11 cellular contexts compared by ENCODE assay signal in the genomic region with DNA sequence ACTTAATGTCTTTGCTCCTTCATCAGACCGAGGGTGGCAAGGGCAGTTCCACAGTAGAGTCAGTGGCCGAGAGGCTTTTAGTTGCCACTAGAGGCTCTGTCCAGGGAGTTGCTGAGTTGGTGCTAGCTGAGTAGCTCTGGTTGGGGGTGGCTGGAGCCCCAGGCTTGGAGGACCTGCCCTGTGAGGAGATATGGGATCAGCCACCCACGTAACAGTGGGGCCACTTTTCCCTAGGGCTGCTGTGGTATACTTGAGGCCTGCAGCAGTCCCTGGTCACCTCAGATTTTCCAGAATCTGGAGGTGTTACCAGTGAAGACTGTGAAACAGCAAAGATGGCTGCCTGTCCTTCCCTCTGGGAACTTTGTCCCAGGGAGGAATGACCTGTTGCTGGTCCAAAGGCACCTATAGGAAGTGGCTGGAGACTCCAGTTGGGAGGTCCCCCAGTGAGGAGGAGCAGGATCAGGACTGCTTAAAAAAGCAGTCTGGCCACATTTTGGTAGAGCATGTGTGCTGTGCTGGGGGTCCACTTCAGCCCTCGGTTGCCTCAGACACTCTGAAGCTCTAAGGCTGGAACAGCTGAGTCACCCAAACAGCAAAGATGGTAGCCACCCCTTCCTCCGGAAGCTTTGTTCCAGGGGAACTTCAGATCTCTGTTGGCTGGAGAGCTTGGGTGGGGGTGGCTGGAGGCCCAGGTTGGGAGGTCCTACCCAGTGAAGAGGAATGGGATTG.
A peak's percentile ranks its signal among the peaks of the same experiment; 100 is the strongest.
DNase-seq lines count a peak whose midpoint lies in the region; ATAC-seq and TF ChIP-seq lines count a peak whose summit lies in the region.
"Had no signal": no experiment of that assay in that cellular context is flagged by ENCODE, and none has a peak within 500 bp of the region (broad histone marks: within the 10 kb centered on the region; RNA-seq: fewer than 3 reads in every experiment).

No MANE protein-coding gene starts in this region.

- H3K27ac Mint-ChIP-seq in activated B cell treated with CpG ODN at 0.5 μM for 24 hours (peak overlapping the region; percentile 41), natural killer cell (no peak overlapping the region)
- peak overlapping the region; percentile 73 for H3K27ac Mint-ChIP-seq in stimulated activated naive CD8-positive, alpha-beta T cell treated with anti-CD3 and anti-CD28 coated beads, Interleukin-15, Interleukin-2, amounts not matched to agents 100 ng/mL and 50 ng/mL, for 24 hours

- H3K27me3 Mint-ChIP-seq in activated B cell treated with CpG ODN at 0.5 μM for 24 hours: no peaks in the 10 kb centered on the region
- H3K27me3 Mint-ChIP-seq in stimulated activated naive CD8-positive, alpha-beta T cell treated with anti-CD3 and anti-CD28 coated beads, Interleukin-15, Interleukin-2, amounts not matched to agents 100 ng/mL and 50 ng/mL, for 24 hours: no peaks in the 10 kb centered on the region
- no peaks in the 10 kb centered on the region for H3K27me3 Mint-ChIP-seq in natural killer cell (ENCODE audit: low read depth in 2 of 2)

- no peak overlapping the region for H3K4me3 Mint-ChIP-seq in activated B cell treated with CpG ODN at 0.5 μM for 24 hours
- H3K4me3 Mint-ChIP-seq in stimulated activated naive CD8-positive, alpha-beta T cell treated with anti-CD3 and anti-CD28 coated beads, Interleukin-15, Interleukin-2, amounts not matched to agents 100 ng/mL and 50 ng/mL, for 24 hours: peak overlapping the region; percentile 14
- H3K4me3 Mint-ChIP-seq in natural killer cell: no peak overlapping the region

- CTCF ChIA-PET in activated B cell treated with CpG ODN at 0.5 μM for 24 hours (lab: Charles Lee): interaction anchor here (0.6 to 1.4 kb wide), 4 partner anchors 32 to 51 kb away, joined by 3 read pairs; no protein-coding TSS in a partner anchor

- H3K4me1 Mint-ChIP-seq in activated B cell treated with CpG ODN at 0.5 μM for 24 hours (peaks cover 90% of the 10 kb centered on the region), natural killer cell (peaks cover 24 to 42% of the 10 kb centered on the region in 2 donors)
- peaks cover 73% of the 10 kb centered on the region for H3K4me1 Mint-ChIP-seq in stimulated activated naive CD8-positive, alpha-beta T cell treated with anti-CD3 and anti-CD28 coated beads, Interleukin-15, Interleukin-2, amounts not matched to agents 100 ng/mL and 50 ng/mL, for 24 hours (ENCODE audit: low read depth)

- H3K9me3 Mint-ChIP-seq in activated B cell treated with CpG ODN at 0.5 μM for 24 hours: peaks cover 14% of the 10 kb centered on the region
- H3K9me3 Mint-ChIP-seq in stimulated activated naive CD8-positive, alpha-beta T cell treated with anti-CD3 and anti-CD28 coated beads, Interleukin-15, Interleukin-2, amounts not matched to agents 100 ng/mL and 50 ng/mL, for 24 hours: peaks cover 24% of the 10 kb centered on the region
- H3K9me3 Mint-ChIP-seq in natural killer cell: peaks cover 15 to 19% of the 10 kb centered on the region in 2 donors

- POLR2A ChIA-PET in activated B cell treated with CpG ODN at 0.5 μM for 24 hours (lab: Charles Lee): interaction anchor here (1.0 kb wide), 1 partner anchor 40 kb away, joined by 3 read pairs; no protein-coding TSS in a partner anchor

- ATAC-seq in activated B cell treated with CpG ODN at 0.5 μM for 24 hours (ENCODE audit: low read depth) (no peak), left ventricle myocardium superior (peak; percentile 24), natural killer cell (no peak)

- intact Hi-C loops in activated B cell treated with CpG ODN at 0.5 μM for 24 hours (cut with micrococcal nuclease) (no loop called here), left ventricle myocardium superior (cut with micrococcal nuclease) (no loop called here), natural killer cell (cut with micrococcal nuclease) (no loop called here)

- no peak for TF ChIP-seq CTCF in activated B cell treated with CpG ODN at 0.5 μM for 24 hours (IDR thresholded peaks at IDR 0.05)
- no peak for TF ChIP-seq CTCF in natural killer cell (IDR thresholded peaks at IDR 0.05)

- H3K36me3 Mint-ChIP-seq in activated B cell treated with CpG ODN at 0.5 μM for 24 hours (ENCODE audit: low read depth): peaks cover 19% of the 10 kb centered on the region
- peaks cover 41% of the 10 kb centered on the region for H3K36me3 Mint-ChIP-seq in stimulated activated naive CD8-positive, alpha-beta T cell treated with anti-CD3 and anti-CD28 coated beads, Interleukin-15, Interleukin-2, amounts not matched to agents 100 ng/mL and 50 ng/mL, for 24 hours (ENCODE audit: low read depth)
- H3K36me3 Mint-ChIP-seq in natural killer cell: peaks cover 31% of the 10 kb centered on the region

- DNase-seq in activated effector memory CD4-positive, alpha-beta T cell treated with anti-CD3 and anti-CD28 coated beads, Interleukin-2, amount 50 U/mL, for 16 hours: peak; percentile 60
- DNase-seq in activated effector memory CD4-positive, alpha-beta T cell treated with Interleukin-2 at 50 U/mL for 16 hours: no peak
- DNase-seq in activated B cell treated with CpG ODN at 0.5 μM for 24 hours (no peak), left ventricle myocardium superior (peak; percentile 21), GF-D8 (lab: John Stamatoyannopoulos, UW) (no peak), natural killer cell (no peak)
- DNase-seq in NK-92 treated with Interleukin-12 subunit alpha and Interleukin-12 subunit beta, amount 100 ng/mL, for 24 hours (lab: John Stamatoyannopoulos, UW): no peak
- DNase-seq: ACHN; activated T-cell treated with anti-CD3 and anti-CD28 coated beads, Interleukin-2, amount 50 U/mL, for 1 hour; MV-4-11 had no signal

Comparison
In these comparisons a context has a peak if more than half of its experiments do, and no peak if none do; other contexts are left out.
1. DNase-seq: peak in activated effector memory CD4-positive, alpha-beta T cell treated with anti-CD3 and anti-CD28 coated beads, Interleukin-2, amount 50 U/mL, for 16 hours (single experiment) and left ventricle myocardium superior (single experiment); none in activated effector memory CD4-positive, alpha-beta T cell treated with Interleukin-2 at 50 U/mL for 16 hours (single experiment), activated B cell treated with CpG ODN at 0.5 μM for 24 hours (single experiment), GF-D8 (single experiment), NK-92 treated with Interleukin-12 subunit alpha and Interleukin-12 subunit beta, amount 100 ng/mL, for 24 hours (single experiment) and natural killer cell (single experiment).
2. H3K27ac Mint-ChIP-seq: peak in activated B cell treated with CpG ODN at 0.5 μM for 24 hours (single experiment) and stimulated activated naive CD8-positive, alpha-beta T cell treated with anti-CD3 and anti-CD28 coated beads, Interleukin-15, Interleukin-2, amounts not matched to agents 100 ng/mL and 50 ng/mL, for 24 hours (single experiment); none in natural killer cell (0 of 2).